In genomic region chr19:58407658-58408151, GRCh38 we compare ENCODE assay signal across 8 cellular contexts. TPM values are rescaled to one million over a fixed set of nuclear protein-coding genes. Genes with fewer than 3 reads are reported as not detected.
DNase-seq lines count a peak whose midpoint lies in the region; ATAC-seq, FAIRE-seq and TF ChIP-seq lines count a peak whose summit lies in the region.

No MANE protein-coding gene starts in this region.

- no peaks in the 10 kb centered on the region for H3K36me3 ChIP-seq in A673 (ENCODE audit: insufficient read depth, low read length, poor library complexity, severe bottlenecking)

- TSS peak; percentile 91 for BruUV-seq in A673 (replicated peaks; lab: Mats Ljungman, UMichigan)

- H3K4me1 ChIP-seq in A673 (ENCODE audit: insufficient read depth, low read length, poor library complexity, severe bottlenecking), result peaks cover 7% of the 10 kb centered on the region

- DNase-seq in A673 (ENCODE audit: low spot score) (no peak), Right ventricle myocardium superior (no peak), retinal pigment epithelial cell (ENCODE audit: low read depth) (no peak), NAMALWA (ENCODE audit: low spot score) (no peak), NCI-H2171 treated with DMSO at 0.1 percent for 48 hours (lab: John Stamatoyannopoulos, UW) (no peak), GM19239 (ENCODE audit: insufficient read length, low spot score) (no peak)

- intact Hi-C loops in A673 (cut with micrococcal nuclease; ENCODE audit: unreplicated experiment), result no loop called here
- intact Hi-C loops in Right ventricle myocardium superior (cut with DNase I), result no loop called here

- POLR2A ChIA-PET in A673 (lab: Charles Lee; ENCODE audit: low non-redundant PET), result no interaction called here

- ATAC-seq in GM21825 (IDR thresholded peaks at IDR 0.05; ENCODE audit: unreplicated experiment), result peak; percentile 3
- ATAC-seq in Right ventricle myocardium superior (ENCODE audit: poor library complexity), result peak; percentile 4

- H3K4me3 ChIP-seq in A673 (ENCODE audit: low read depth, low read length, poor library complexity, severe bottlenecking) (peak overlapping the region; percentile 94), retinal pigment epithelial cell (ENCODE audit: low read length) (peak overlapping the region; percentile 88)

- no peak for TF ChIP-seq CTCF in A673 (conservative IDR thresholded peaks at IDR 0.05; ENCODE audit: low read depth, low read length)
- TF ChIP-seq CTCF in VCaP (conservative IDR thresholded peaks at IDR 0.05), result no peak
- TF ChIP-seq CTCF in retinal pigment epithelial cell (conservative IDR thresholded peaks at IDR 0.05; ENCODE audit: low read depth, low read length), result no peak

- CTCF ChIA-PET in A673 (lab: Charles Lee), result no interaction called here

- H3K27me3 ChIP-seq in A673 (replicated peaks; ENCODE audit: insufficient read depth, low read depth, low read length, poor library complexity), result no peaks in the 10 kb centered on the region

- no peak for FAIRE-seq in GM19239 (lab: Jason Lieb, UNC)

- H3K9me3 ChIP-seq in A673 (ENCODE audit: low read depth, low read length, poor library complexity, severe bottlenecking), result no peaks in the 10 kb centered on the region

- peak overlapping the region; percentile 91 for H3K27ac ChIP-seq in A673 (ENCODE audit: low read depth, low read length, poor library complexity, severe bottlenecking)
- H3K27ac ChIP-seq in VCaP, result peak overlapping the region; percentile 92

RNA-seq across cellular contexts. Expression of gene ZNF584, which starts 0.7 kb away (rescaled TPM):
- total RNA-seq in A673 (2021) (20.9 and 21.6 TPM in 2 replicates), Right ventricle myocardium superior (16.1 TPM)

RNA-seq across cellular contexts. Expression of gene RNF225, which starts 12.2 kb away (rescaled TPM):
- total RNA-seq in A673 (2021) (0.60 and 0.74 TPM in 2 replicates), Right ventricle myocardium superior (not detected)

RNA-seq across cellular contexts. Expression of gene RPS5, which starts 20.6 kb away (rescaled TPM):
- total RNA-seq in A673 (2021) (1,249 and 1,257 TPM in 2 replicates), Right ventricle myocardium superior (481 TPM)

RNA-seq across cellular contexts. Expression of gene ZNF837, which starts 26.9 kb away (rescaled TPM):
- total RNA-seq in A673 (2021) (1.3 and 1.8 TPM in 2 replicates), Right ventricle myocardium superior (0.13 TPM)

RNA-seq across cellular contexts. Expression of gene ZNF132, which starts 32.2 kb away (rescaled TPM):
- 9.1 and 9.2 TPM in 2 replicates for total RNA-seq in A673 (2021)
- total RNA-seq in Right ventricle myocardium superior, result 4.6 TPM
